3 cellular contexts compared by ENCODE assay signal in genomic region chr3:18670755-18671154, GRCh38.
TF ChIP-seq lines count a peak whose summit lies in the region.

No MANE protein-coding gene starts in this region.

TF ChIP-seq in GM23338, 12 proteins besides CTCF, POLR2A, EP300 and RAD21:
- TF ChIP-seq JUNB (IDR thresholded peaks at IDR 0.05; ENCODE audit: unreplicated experiment) (no peak), EZH2phosphoT487 (IDR thresholded peaks at IDR 0.05; ENCODE audit: unreplicated experiment) (no peak), CREB1 (CRISPR knock-in tag; IDR thresholded peaks at IDR 0.05; ENCODE audit: low read depth) (no peak), EZH2 (IDR thresholded peaks at IDR 0.05; ENCODE audit: low read depth, unreplicated experiment) (no peak), ZNF331 (CRISPR knock-in tag; IDR thresholded peaks at IDR 0.05; ENCODE audit: low read depth) (no peak), ZNF114 (CRISPR knock-in tag; IDR thresholded peaks at IDR 0.05) (no peak), ETS1 (IDR thresholded peaks at IDR 0.05) (no peak)

TF ChIP-seq in WTC11, 78 proteins besides CTCF, POLR2A, EP300 and RAD21:
- TF ChIP-seq ZBTB21 (CRISPR knock-in tag; IDR thresholded peaks at IDR 0.05; ENCODE audit: borderline replicate concordance), result no peak
- no peak for TF ChIP-seq ESRRA (CRISPR knock-in tag; IDR thresholded peaks at IDR 0.05; ENCODE audit: borderline replicate concordance)
- no peak for TF ChIP-seq MLX (CRISPR knock-in tag; IDR thresholded peaks at IDR 0.05)

TF ChIP-seq in H1, 55 proteins besides CTCF, POLR2A, EP300 and RAD21:
- TF ChIP-seq RFX5 (IDR thresholded peaks at IDR 0.05; ENCODE audit: borderline replicate concordance, low read depth, low read length) (no peak), SIRT6 (IDR thresholded peaks at IDR 0.05; ENCODE audit: low read length) (no peak), HDAC6 (IDR thresholded peaks at IDR 0.05; ENCODE audit: low read depth, low read length) (no peak), SAP30 (IDR thresholded peaks at IDR 0.05; ENCODE audit: insufficient read depth, insufficient replicate concordance, low read length) (no peak), GABPA (IDR thresholded peaks at IDR 0.05; ENCODE audit: borderline replicate concordance, insufficient read depth, low read length) (no peak), HDAC2 (IDR thresholded peaks at IDR 0.05; ENCODE audit: borderline replicate concordance in 1 of 2, low read depth in 2 of 2, low read length in 2 of 2) (no peak), NRF1 (IDR thresholded peaks at IDR 0.05; ENCODE audit: low read depth, low read length) (no peak), ZNF274 (IDR thresholded peaks at IDR 0.05; ENCODE audit: borderline replicate concordance, extremely low read depth, low read length) (no peak), RBBP5 (IDR thresholded peaks at IDR 0.05; ENCODE audit: borderline replicate concordance, low read depth, low read length) (no peak), SIN3A (conservative IDR thresholded peaks at IDR 0.05 in 1 of 2, IDR thresholded peaks at IDR 0.05 in 1 of 2; ENCODE audit: low read depth in 1 of 2, low read length in 2 of 2) (no peak)
